Comparison of ENCODE assay signal across 16 cellular contexts in genomic region chr18:23583071-23583865, GRCh38. TPM values are rescaled to one million over a fixed set of nuclear protein-coding genes. Genes with fewer than 3 reads are reported as not detected.
DNase-seq lines count a peak whose midpoint lies in the region; ATAC-seq, FAIRE-seq and TF ChIP-seq lines count a peak whose summit lies in the region.
"Had no signal": no experiment of that assay in that cellular context is flagged by ENCODE, and none has a peak within 500 bp of the region (broad histone marks: within the 10 kb centered on the region; RNA-seq: fewer than 3 reads in every experiment).

No MANE protein-coding gene starts in this region.

- no peak for ATAC-seq in GM21360 (IDR thresholded peaks at IDR 0.05; ENCODE audit: unreplicated experiment)
- ATAC-seq: stimulated activated memory B cell treated with anti-CD40 and anti-IgM and Interleukin-4, amounts not matched to agents 10 μg/mL and 1 μg/mL and 100 μg/mL, for 72 hours had no signal

- H3K9ac ChIP-seq in GM23248 (no peak overlapping the region), astrocyte (ENCODE audit: low read length) (no peak overlapping the region), smooth muscle cell (ENCODE audit: low read depth) (no peak overlapping the region)

- peak overlapping the region; percentile 97 for H3K4me2 ChIP-seq in GM23248 (ENCODE audit: unreplicated experiment)
- no peak overlapping the region for H3K4me2 ChIP-seq in astrocyte (ENCODE audit: low read length)
- peak overlapping the region; percentile 93 for H3K4me2 ChIP-seq in smooth muscle cell

- peaks cover 4% of the 10 kb centered on the region for H3K36me3 Mint-ChIP-seq in astrocyte (ENCODE audit: low read depth, unreplicated experiment)

- H3K4me1 ChIP-seq in GM23248 (ENCODE audit: insufficient read depth) (peaks cover 56% of the 10 kb centered on the region), astrocyte (ENCODE audit: insufficient read depth, low read length) (peaks cover 27% of the 10 kb centered on the region), smooth muscle cell (ENCODE audit: low read depth) (peaks cover 16% of the 10 kb centered on the region)

- FAIRE-seq in astrocyte (lab: Jason Lieb, UNC): no peak

- H3K9me2 ChIP-seq in GM23248 (ENCODE audit: insufficient read depth): no peaks in the 10 kb centered on the region

- H2AFZ ChIP-seq in GM23248 (no peak overlapping the region), astrocyte (ENCODE audit: low read depth, low read length) (no peak overlapping the region), smooth muscle cell (ENCODE audit: low read depth) (no peak overlapping the region)

- in situ Hi-C loops in GM23248 (cut with MboI): no loop called here

- no peak overlapping the region for H3K27ac ChIP-seq in GM23248
- H3K27ac ChIP-seq in astrocyte (ENCODE audit: low read depth, low read length): no peak overlapping the region
- H3K27ac ChIP-seq in layer of hippocampus (ENCODE audit: low read depth, low read length): peak overlapping the region; percentile 96
- no peak overlapping the region for H3K27ac ChIP-seq in smooth muscle cell (ENCODE audit: low read depth)

- H3K9me3 ChIP-seq in GM23248 (ENCODE audit: low read depth): no peaks in the 10 kb centered on the region
- H3K9me3 ChIP-seq in astrocyte (ENCODE audit: insufficient read depth, low read depth, low read length): no peaks in the 10 kb centered on the region
- H3K9me3 ChIP-seq in smooth muscle cell (replicated peaks; ENCODE audit: low read depth): no peaks in the 10 kb centered on the region

- no peak for DNase-seq in GM23248
- DNase-seq in astrocyte (ENCODE audit: low read depth): no peak
- DNase-seq in smooth muscle cell (lab: John Stamatoyannopoulos, UW; ENCODE audit: unreplicated experiment): no peak
- no peak for DNase-seq in activated CD4-positive, CD25-positive, alpha-beta regulatory T cell treated with anti-CD3 and anti-CD28 coated beads, Interleukin-2, amount 50 U/mL, for 72 hours
- DNase-seq in T1000 (lab: John Stamatoyannopoulos, UW): no peak
- no peak for DNase-seq in D341Med (ENCODE audit: low spot score)
- DNase-seq: activated B cell treated with CpG ODN at 0.5 μM for 24 hours; activated gamma-delta T cell; central memory CD4-positive, alpha-beta T cell; NCI-H1105; NCI-H69; SHP77 treated with DMSO at 0.1 percent for 48 hours; stimulated activated CD4-positive, alpha-beta T cell treated with anti-CD3 and anti-CD28 coated beads, Interleukin-2, amount 100 ng/mL, for 24 hours had no signal

- H3K79me2 ChIP-seq in GM23248 (ENCODE audit: insufficient read depth) (peaks cover 70% of the 10 kb centered on the region), astrocyte (ENCODE audit: insufficient read depth, low read length) (peaks cover 56% of the 10 kb centered on the region), smooth muscle cell (ENCODE audit: low read depth) (peaks cover 68% of the 10 kb centered on the region)

- WGBS in GM23248 (ENCODE audit: low coverage in 1 of 2, low lambda C conversion rate in 2 of 2, missing lambda C conversion rate in 2 of 2), 2 experiments: 80 to 85% methylated on average over 5 of the region's 5 CpGs
- WGBS in smooth muscle cell (ENCODE audit: low lambda C conversion rate): 96% methylated on average over 5 of the region's 5 CpGs

- H3K4me1 Mint-ChIP-seq in astrocyte (ENCODE audit: low read depth, unreplicated experiment): peaks cover 45% of the 10 kb centered on the region

- TF ChIP-seq CTCF in astrocyte (IDR thresholded peaks at IDR 0.05; ENCODE audit: insufficient read depth, low read depth, low read length): no peak
- no peak for TF ChIP-seq CTCF in smooth muscle cell (IDR thresholded peaks at IDR 0.05; ENCODE audit: borderline replicate concordance, insufficient read depth, poor library complexity, severe bottlenecking)

- peak overlapping the region; percentile 36 for H3K27ac Mint-ChIP-seq in astrocyte (ENCODE audit: unreplicated experiment)
- H3K27ac Mint-ChIP-seq: activated B cell treated with CpG ODN at 0.5 μM for 24 hours; stimulated activated memory B cell treated with anti-CD40 and anti-IgM and Interleukin-4, amounts not matched to agents 10 μg/mL and 1 μg/mL and 100 μg/mL, for 72 hours had no signal

- no peaks in the 10 kb centered on the region for H3K36me3 ChIP-seq in GM23248 (ENCODE audit: low read depth)
- no peaks in the 10 kb centered on the region for H3K36me3 ChIP-seq in astrocyte (ENCODE audit: insufficient read depth, low read length)
- H3K36me3 ChIP-seq in smooth muscle cell (ENCODE audit: low read depth): no peaks in the 10 kb centered on the region

- H4K20me1 ChIP-seq in GM23248 (ENCODE audit: insufficient read depth) (0 out of 2 replicates have a peak, but pooled peaks cover 4% of the 10 kb centered on the region), astrocyte (ENCODE audit: insufficient read depth, low read length) (peaks cover 63% of the 10 kb centered on the region), smooth muscle cell (ENCODE audit: low read depth) (peaks cover 65% of the 10 kb centered on the region)

- H3K9me3 Mint-ChIP-seq in astrocyte (ENCODE audit: unreplicated experiment): no peaks in the 10 kb centered on the region
- H3K9me3 Mint-ChIP-seq: activated B cell treated with CpG ODN at 0.5 μM for 24 hours; stimulated activated memory B cell treated with anti-CD40 and anti-IgM and Interleukin-4, amounts not matched to agents 10 μg/mL and 1 μg/mL and 100 μg/mL, for 72 hours had no signal

- H3K27me3 ChIP-seq in GM23248 (replicated peaks; ENCODE audit: insufficient read depth) (no peaks in the 10 kb centered on the region), astrocyte (ENCODE audit: insufficient read depth, low read length) (no peaks in the 10 kb centered on the region), layer of hippocampus (ENCODE audit: control insufficient read depth, insufficient read depth, low read length) (no peaks in the 10 kb centered on the region), smooth muscle cell (ENCODE audit: low read depth) (no peaks in the 10 kb centered on the region)

- no peak overlapping the region; the same call in 1 of the 2 replicates for H3K4me3 ChIP-seq in GM23248
- H3K4me3 ChIP-seq in astrocyte (ENCODE audit: insufficient read depth, low read depth, low read length): no peak overlapping the region
- H3K4me3 ChIP-seq in smooth muscle cell: peak overlapping the region; percentile 87

- peaks cover 3% of the 10 kb centered on the region for H3K27me3 Mint-ChIP-seq in astrocyte (ENCODE audit: low read depth, unreplicated experiment)
- H3K27me3 Mint-ChIP-seq: activated B cell treated with CpG ODN at 0.5 μM for 24 hours; stimulated activated memory B cell treated with anti-CD40 and anti-IgM and Interleukin-4, amounts not matched to agents 10 μg/mL and 1 μg/mL and 100 μg/mL, for 72 hours had no signal

- peaks cover 50% of the 10 kb centered on the region for H3F3A ChIP-seq in GM23248 (ENCODE audit: insufficient read depth)
- no peaks in the 10 kb centered on the region for H3F3A ChIP-seq in smooth muscle cell (ENCODE audit: low read depth)

- peak overlapping the region; percentile 68 for H3K4me3 Mint-ChIP-seq in astrocyte (ENCODE audit: unreplicated experiment)
- H3K4me3 Mint-ChIP-seq: stimulated activated memory B cell treated with anti-CD40 and anti-IgM and Interleukin-4, amounts not matched to agents 10 μg/mL and 1 μg/mL and 100 μg/mL, for 72 hours had no signal

RNA-seq across cellular contexts. Expression of gene NPC1, which starts 3.0 kb away (rescaled TPM):
- total RNA-seq in GM23248 (2014; rRNA removed; shearing (Covaris generic)): 28.7 and 43.6 TPM in 2 replicates
- polyA plus RNA-seq in GM23248 (2016; fragmentation: Nextera tagmentation; extraction: Ambion mirVana) (24.6 and 28.1 TPM in 2 replicates), smooth muscle cell (29.9 and 38.0 TPM in 2 replicates)
- total RNA-seq in astrocyte (36.7 and 42.4 TPM in 2 replicates), smooth muscle cell (53.2 and 55.5 TPM in 2 replicates)
